In the genomic region with DNA sequence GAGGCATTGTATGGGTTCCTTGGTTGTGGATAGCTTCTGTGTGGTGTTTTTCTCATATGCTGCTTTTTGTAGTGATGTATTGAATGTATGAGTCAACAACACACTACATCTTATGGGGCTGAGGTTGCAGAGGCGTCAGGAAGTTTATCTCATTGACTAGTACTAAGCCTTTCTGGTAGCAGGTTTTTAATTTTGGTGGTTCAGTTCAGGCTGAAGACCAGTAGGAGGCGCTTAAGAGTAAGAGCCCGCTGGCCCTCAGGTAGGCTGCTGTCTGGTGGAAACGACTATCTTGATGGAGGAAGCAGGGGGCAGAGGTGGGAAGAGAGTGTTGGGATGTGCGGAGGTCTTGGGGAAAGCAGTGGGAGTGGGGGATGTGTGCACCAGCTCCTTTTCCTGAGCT, we compare ENCODE assay signal across 18 cellular contexts.
DNase-seq lines count a peak whose midpoint lies in the region; ATAC-seq and TF ChIP-seq lines count a peak whose summit lies in the region.
"Had no signal": no experiment of that assay in that cellular context is flagged by ENCODE, and none has a peak within 500 bp of the region (broad histone marks: within the 10 kb centered on the region; RNA-seq: fewer than 3 reads in every experiment).

No MANE protein-coding gene starts in this region.

- intact Hi-C loops in activated CD4-positive, alpha-beta T cell treated with anti-CD3 and anti-CD28 coated beads for 36 hours (cut with DNase I, micrococcal nuclease), result no loop called here

- H3K36me3 ChIP-seq in BJ (ENCODE audit: control insufficient read depth, insufficient read depth, low read length) (no peaks in the 10 kb centered on the region), H7 (replicated peaks; ENCODE audit: control insufficient read depth, insufficient read depth, low read length) (no peaks in the 10 kb centered on the region), WERI-Rb-1 (no peaks in the 10 kb centered on the region)
- H3K36me3 ChIP-seq: lower lobe of right lung had no signal

- CTCF ChIA-PET in BJ (lab: Yijun Ruan, JAX), result interaction anchor here (0.6 to 1.1 kb wide), 2 partner anchors 10 to 124 kb away, joined by 3 to 4 read pairs; no protein-coding TSS in a partner anchor
- CTCF ChIA-PET in activated CD4-positive, alpha-beta T cell treated with anti-CD3 and anti-CD28 coated beads for 36 hours (lab: Charles Lee), result interaction anchor here (0.6 to 1.1 kb wide), 3 partner anchors 19 to 121 kb away, joined by 3 to 5 read pairs (median 3); no protein-coding TSS in a partner anchor

- TF ChIP-seq CTCF in BJ (IDR thresholded peaks at IDR 0.05; ENCODE audit: insufficient read depth, low read depth, low read length), result peak; percentile 30; the same call in 1 of the 2 replicates
- TF ChIP-seq CTCF in WERI-Rb-1 (IDR thresholded peaks at IDR 0.05; ENCODE audit: low read depth, low read length), result peak; percentile 35; the same call in 1 of the 2 replicates

- H3K27ac Mint-ChIP-seq in activated CD4-positive, alpha-beta T cell treated with anti-CD3 and anti-CD28 coated beads for 36 hours, result no peak overlapping the region
- H3K27ac Mint-ChIP-seq: activated CD4-positive, alpha-beta T cell treated with anti-CD3 and anti-CD28 coated beads, Interleukin-2, amount 10 ng/mL, durations not matched to agents 7 days and 5 days; activated naive CD8-positive, alpha-beta T cell; B cell; naive thymus-derived CD8-positive, alpha-beta T cell had no signal

- H3K36me3 Mint-ChIP-seq in activated CD4-positive, alpha-beta T cell treated with anti-CD3 and anti-CD28 coated beads for 36 hours (ENCODE audit: low read depth), result no peaks in the 10 kb centered on the region
- H3K36me3 Mint-ChIP-seq: activated naive CD8-positive, alpha-beta T cell had no signal

- H3K9me3 ChIP-seq in WERI-Rb-1 (ENCODE audit: severe bottlenecking), result no peaks in the 10 kb centered on the region
- H3K9me3 ChIP-seq: lower lobe of right lung had no signal

- no peak overlapping the region for H3K27ac ChIP-seq in WERI-Rb-1
- H3K27ac ChIP-seq: lower lobe of right lung had no signal

- no peak overlapping the region for H3K4me3 ChIP-seq in BJ (ENCODE audit: low read depth, low read length)
- H3K4me3 ChIP-seq in H7 (ENCODE audit: insufficient read depth, low read depth, low read length), result no peak overlapping the region
- H3K4me3 ChIP-seq in WERI-Rb-1 (ENCODE audit: low read depth, low read length), result no peak overlapping the region
- H3K4me3 ChIP-seq: lower lobe of right lung had no signal

- no peaks in the 10 kb centered on the region for H3K4me1 Mint-ChIP-seq in activated CD4-positive, alpha-beta T cell treated with anti-CD3 and anti-CD28 coated beads for 36 hours
- H3K4me1 Mint-ChIP-seq: activated CD4-positive, alpha-beta T cell treated with anti-CD3 and anti-CD28 coated beads, Interleukin-2, amount 10 ng/mL, durations not matched to agents 7 days and 5 days; B cell; naive thymus-derived CD8-positive, alpha-beta T cell had no signal

- no peak for ATAC-seq in HG03565 (IDR thresholded peaks at IDR 0.05; ENCODE audit: unreplicated experiment)
- ATAC-seq in HG03097 (IDR thresholded peaks at IDR 0.05; ENCODE audit: low FRiP score, unreplicated experiment), result no peak
- ATAC-seq in activated CD4-positive, alpha-beta T cell treated with anti-CD3 and anti-CD28 coated beads for 36 hours, result no peak
- ATAC-seq: lower lobe of right lung; naive thymus-derived CD8-positive, alpha-beta T cell had no signal

- POLR2A ChIA-PET in BJ (lab: Charles Lee), result no interaction called here
- POLR2A ChIA-PET in activated CD4-positive, alpha-beta T cell treated with anti-CD3 and anti-CD28 coated beads for 36 hours (lab: Charles Lee), result no interaction called here

- H3K27me3 Mint-ChIP-seq in activated CD4-positive, alpha-beta T cell treated with anti-CD3 and anti-CD28 coated beads for 36 hours, result peaks cover 19% of the 10 kb centered on the region

- no peak for DNase-seq in BJ (ENCODE audit: low read depth)
- peak; percentile 8 for DNase-seq in H7
- no peak for DNase-seq in WERI-Rb-1
- DNase-seq in iPS-NIHi11 (ENCODE audit: low spot score), result peak; percentile 23
- no peak for DNase-seq in NCI-H226
- DNase-seq in activated CD4-positive, alpha-beta T cell treated with anti-CD3 and anti-CD28 coated beads for 36 hours, result no peak
- DNase-seq: activated CD4-positive, alpha-beta T cell treated with anti-CD3 and anti-CD28 coated beads, Interleukin-2, amount 10 ng/mL, durations not matched to agents 7 days and 5 days; DMS 273 treated with DMSO at 0.1 percent for 48 hours; effector CD4-positive, alpha-beta T cell; lower lobe of right lung; naive thymus-derived CD8-positive, alpha-beta T cell; NCI-H2107; NCI-H748 treated with DMSO at 0.1 percent for 48 hours; T-helper 9 cell had no signal

- no peaks in the 10 kb centered on the region for H3K27me3 ChIP-seq in BJ (ENCODE audit: control insufficient read depth, insufficient read depth, low read length)
- H3K27me3 ChIP-seq in H7 (ENCODE audit: control insufficient read depth, insufficient read depth, low read length), result no peaks in the 10 kb centered on the region
- H3K27me3 ChIP-seq in WERI-Rb-1 (ENCODE audit: insufficient read depth, low read depth, severe bottlenecking), result peaks cover 3% of the 10 kb centered on the region

- H3K9me3 Mint-ChIP-seq in activated CD4-positive, alpha-beta T cell treated with anti-CD3 and anti-CD28 coated beads for 36 hours (ENCODE audit: low read depth), result no peaks in the 10 kb centered on the region
- H3K9me3 Mint-ChIP-seq: activated CD4-positive, alpha-beta T cell treated with anti-CD3 and anti-CD28 coated beads, Interleukin-2, amount 10 ng/mL, durations not matched to agents 7 days and 5 days had no signal

- no peak overlapping the region for H3K4me3 Mint-ChIP-seq in activated CD4-positive, alpha-beta T cell treated with anti-CD3 and anti-CD28 coated beads for 36 hours
- H3K4me3 Mint-ChIP-seq: activated CD4-positive, alpha-beta T cell treated with anti-CD3 and anti-CD28 coated beads, Interleukin-2, amount 10 ng/mL, durations not matched to agents 7 days and 5 days; activated naive CD8-positive, alpha-beta T cell; B cell; naive thymus-derived CD8-positive, alpha-beta T cell had no signal

Comparison
In these comparisons a context has a peak if more than half of its experiments do, and no peak if none do; other contexts are left out.
1. DNase-seq: peak in H7 (single experiment) and iPS-NIHi11 (single experiment); none in BJ (single experiment), WERI-Rb-1 (single experiment), NCI-H226 (single experiment) and activated CD4-positive, alpha-beta T cell treated with anti-CD3 and anti-CD28 coated beads for 36 hours (single experiment).